In the genomic region with DNA sequence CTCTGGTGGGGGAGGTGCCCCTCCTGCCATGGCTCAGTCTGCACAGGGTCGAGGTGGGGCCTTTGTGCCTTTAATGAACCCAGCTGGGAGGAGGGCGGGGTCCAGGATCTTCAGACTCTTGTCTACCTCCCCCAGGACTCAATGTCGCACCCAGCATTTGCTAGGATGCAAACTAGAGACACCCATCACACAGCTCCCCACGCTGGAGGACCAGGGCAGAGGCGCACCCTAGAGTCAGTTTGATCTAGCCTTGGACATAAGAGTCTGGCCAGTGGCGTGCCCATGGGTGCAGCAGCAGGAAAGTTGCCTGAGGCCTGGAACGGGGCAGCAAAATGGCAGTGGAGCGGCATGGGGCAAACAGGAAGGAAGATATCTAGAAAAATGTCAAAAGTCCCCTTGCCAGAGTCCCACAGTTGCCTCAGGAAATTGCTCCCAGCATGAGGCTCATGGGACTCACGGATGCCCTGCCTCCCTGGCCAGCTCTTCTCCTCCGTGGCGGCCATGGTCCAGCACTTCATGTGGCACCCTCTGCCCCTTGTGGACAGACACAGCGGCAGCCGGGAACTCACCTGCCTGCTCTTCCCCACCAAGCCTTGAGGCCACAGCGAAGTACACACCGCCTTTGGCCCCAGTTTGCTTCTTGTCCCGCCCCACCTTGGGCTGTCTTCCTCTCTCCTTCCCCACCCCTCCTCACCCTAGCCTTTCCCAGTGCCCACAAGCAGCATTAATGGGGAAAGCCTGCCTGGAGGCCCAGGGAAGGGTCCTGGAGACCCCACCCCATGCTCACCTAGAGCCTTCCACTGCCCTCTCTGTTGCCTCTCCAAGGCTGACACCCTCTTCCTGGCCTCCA, we compare ENCODE assay signal across 3 cellular contexts.
TF ChIP-seq lines count a peak whose summit lies in the region.

No MANE protein-coding gene starts in this region.

TF ChIP-seq in SK-N-SH, 30 proteins besides CTCF, POLR2A, EP300 and RAD21:
- TF ChIP-seq FOXJ3 (CRISPR knock-in tag; IDR thresholded peaks at IDR 0.05): no peak

TF ChIP-seq in SK-N-SH treated with all-trans-retinoic acid at 6 μM for 48 hours, 23 proteins besides CTCF, POLR2A, EP300 and RAD21:
- TF ChIP-seq, protein P1, sequence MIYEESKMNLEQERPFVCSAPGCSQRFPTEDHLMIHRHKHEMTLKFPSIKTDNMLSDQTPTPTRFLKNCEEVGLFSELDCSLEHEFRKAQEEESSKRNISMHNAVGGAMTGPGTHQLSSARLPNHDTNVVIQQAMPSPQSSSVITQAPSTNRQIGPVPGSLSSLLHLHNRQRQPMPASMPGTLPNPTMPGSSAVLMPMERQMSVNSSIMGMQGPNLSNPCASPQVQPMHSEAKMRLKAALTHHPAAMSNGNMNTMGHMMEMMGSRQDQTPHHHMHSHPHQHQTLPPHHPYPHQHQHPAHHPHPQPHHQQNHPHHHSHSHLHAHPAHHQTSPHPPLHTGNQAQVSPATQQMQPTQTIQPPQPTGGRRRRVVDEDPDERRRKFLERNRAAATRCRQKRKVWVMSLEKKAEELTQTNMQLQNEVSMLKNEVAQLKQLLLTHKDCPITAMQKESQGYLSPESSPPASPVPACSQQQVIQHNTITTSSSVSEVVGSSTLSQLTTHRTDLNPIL (CRISPR knock-in tag; IDR thresholded peaks at IDR 0.05; ENCODE audit: low read depth): no peak
- TF ChIP-seq, protein P2, sequence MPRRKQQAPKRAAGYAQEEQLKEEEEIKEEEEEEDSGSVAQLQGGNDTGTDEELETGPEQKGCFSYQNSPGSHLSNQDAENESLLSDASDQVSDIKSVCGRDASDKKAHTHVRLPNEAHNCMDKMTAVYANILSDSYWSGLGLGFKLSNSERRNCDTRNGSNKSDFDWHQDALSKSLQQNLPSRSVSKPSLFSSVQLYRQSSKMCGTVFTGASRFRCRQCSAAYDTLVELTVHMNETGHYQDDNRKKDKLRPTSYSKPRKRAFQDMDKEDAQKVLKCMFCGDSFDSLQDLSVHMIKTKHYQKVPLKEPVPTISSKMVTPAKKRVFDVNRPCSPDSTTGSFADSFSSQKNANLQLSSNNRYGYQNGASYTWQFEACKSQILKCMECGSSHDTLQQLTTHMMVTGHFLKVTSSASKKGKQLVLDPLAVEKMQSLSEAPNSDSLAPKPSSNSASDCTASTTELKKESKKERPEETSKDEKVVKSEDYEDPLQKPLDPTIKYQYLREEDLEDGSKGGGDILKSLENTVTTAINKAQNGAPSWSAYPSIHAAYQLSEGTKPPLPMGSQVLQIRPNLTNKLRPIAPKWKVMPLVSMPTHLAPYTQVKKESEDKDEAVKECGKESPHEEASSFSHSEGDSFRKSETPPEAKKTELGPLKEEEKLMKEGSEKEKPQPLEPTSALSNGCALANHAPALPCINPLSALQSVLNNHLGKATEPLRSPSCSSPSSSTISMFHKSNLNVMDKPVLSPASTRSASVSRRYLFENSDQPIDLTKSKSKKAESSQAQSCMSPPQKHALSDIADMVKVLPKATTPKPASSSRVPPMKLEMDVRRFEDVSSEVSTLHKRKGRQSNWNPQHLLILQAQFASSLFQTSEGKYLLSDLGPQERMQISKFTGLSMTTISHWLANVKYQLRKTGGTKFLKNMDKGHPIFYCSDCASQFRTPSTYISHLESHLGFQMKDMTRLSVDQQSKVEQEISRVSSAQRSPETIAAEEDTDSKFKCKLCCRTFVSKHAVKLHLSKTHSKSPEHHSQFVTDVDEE (CRISPR knock-in tag; IDR thresholded peaks at IDR 0.05): no peak
- no peak for TF ChIP-seq CSDC2 (CRISPR knock-in tag; IDR thresholded peaks at IDR 0.05)
- no peak for TF ChIP-seq SNAI2 (CRISPR knock-in tag; IDR thresholded peaks at IDR 0.05)
- TF ChIP-seq, protein P3, sequence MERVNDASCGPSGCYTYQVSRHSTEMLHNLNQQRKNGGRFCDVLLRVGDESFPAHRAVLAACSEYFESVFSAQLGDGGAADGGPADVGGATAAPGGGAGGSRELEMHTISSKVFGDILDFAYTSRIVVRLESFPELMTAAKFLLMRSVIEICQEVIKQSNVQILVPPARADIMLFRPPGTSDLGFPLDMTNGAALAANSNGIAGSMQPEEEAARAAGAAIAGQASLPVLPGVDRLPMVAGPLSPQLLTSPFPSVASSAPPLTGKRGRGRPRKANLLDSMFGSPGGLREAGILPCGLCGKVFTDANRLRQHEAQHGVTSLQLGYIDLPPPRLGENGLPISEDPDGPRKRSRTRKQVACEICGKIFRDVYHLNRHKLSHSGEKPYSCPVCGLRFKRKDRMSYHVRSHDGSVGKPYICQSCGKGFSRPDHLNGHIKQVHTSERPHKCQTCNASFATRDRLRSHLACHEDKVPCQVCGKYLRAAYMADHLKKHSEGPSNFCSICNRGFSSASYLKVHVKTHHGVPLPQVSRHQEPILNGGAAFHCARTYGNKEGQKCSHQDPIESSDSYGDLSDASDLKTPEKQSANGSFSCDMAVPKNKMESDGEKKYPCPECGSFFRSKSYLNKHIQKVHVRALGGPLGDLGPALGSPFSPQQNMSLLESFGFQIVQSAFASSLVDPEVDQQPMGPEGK (CRISPR knock-in tag; IDR thresholded peaks at IDR 0.05; ENCODE audit: borderline replicate concordance): no peak
- TF ChIP-seq RARB (CRISPR knock-in tag; IDR thresholded peaks at IDR 0.05): no peak
- TF ChIP-seq, protein P4, sequence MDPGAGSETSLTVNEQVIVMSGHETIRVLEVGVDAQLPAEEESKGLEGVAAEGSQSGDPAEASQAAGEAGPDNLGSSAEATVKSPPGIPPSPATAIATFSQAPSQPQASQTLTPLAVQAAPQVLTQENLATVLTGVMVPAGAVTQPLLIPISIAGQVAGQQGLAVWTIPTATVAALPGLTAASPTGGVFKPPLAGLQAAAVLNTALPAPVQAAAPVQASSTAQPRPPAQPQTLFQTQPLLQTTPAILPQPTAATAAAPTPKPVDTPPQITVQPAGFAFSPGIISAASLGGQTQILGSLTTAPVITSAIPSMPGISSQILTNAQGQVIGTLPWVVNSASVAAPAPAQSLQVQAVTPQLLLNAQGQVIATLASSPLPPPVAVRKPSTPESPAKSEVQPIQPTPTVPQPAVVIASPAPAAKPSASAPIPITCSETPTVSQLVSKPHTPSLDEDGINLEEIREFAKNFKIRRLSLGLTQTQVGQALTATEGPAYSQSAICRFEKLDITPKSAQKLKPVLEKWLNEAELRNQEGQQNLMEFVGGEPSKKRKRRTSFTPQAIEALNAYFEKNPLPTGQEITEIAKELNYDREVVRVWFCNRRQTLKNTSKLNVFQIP (CRISPR knock-in tag; IDR thresholded peaks at IDR 0.05; ENCODE audit: borderline replicate concordance, low read depth): no peak
- no peak for TF ChIP-seq ZFP30 (CRISPR knock-in tag; IDR thresholded peaks at IDR 0.05)
- TF ChIP-seq GLIS3 (CRISPR knock-in tag; IDR thresholded peaks at IDR 0.05): no peak
- TF ChIP-seq, protein P5, sequence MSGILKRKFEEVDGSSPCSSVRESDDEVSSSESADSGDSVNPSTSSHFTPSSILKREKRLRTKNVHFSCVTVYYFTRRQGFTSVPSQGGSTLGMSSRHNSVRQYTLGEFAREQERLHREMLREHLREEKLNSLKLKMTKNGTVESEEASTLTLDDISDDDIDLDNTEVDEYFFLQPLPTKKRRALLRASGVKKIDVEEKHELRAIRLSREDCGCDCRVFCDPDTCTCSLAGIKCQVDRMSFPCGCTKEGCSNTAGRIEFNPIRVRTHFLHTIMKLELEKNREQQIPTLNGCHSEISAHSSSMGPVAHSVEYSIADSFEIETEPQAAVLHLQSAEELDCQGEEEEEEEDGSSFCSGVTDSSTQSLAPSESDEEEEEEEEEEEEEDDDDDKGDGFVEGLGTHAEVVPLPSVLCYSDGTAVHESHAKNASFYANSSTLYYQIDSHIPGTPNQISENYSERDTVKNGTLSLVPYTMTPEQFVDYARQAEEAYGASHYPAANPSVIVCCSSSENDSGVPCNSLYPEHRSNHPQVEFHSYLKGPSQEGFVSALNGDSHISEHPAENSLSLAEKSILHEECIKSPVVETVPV (CRISPR knock-in tag; IDR thresholded peaks at IDR 0.05): no peak
- TF ChIP-seq ZFP3 (CRISPR knock-in tag; IDR thresholded peaks at IDR 0.05): no peak
- TF ChIP-seq TCF4 (CRISPR knock-in tag; IDR thresholded peaks at IDR 0.05; ENCODE audit: borderline replicate concordance): no peak
- no peak for TF ChIP-seq ISL1 (CRISPR knock-in tag; IDR thresholded peaks at IDR 0.05)

TF ChIP-seq in HepG2, 621 proteins besides CTCF, POLR2A, EP300 and RAD21:
- TF ChIP-seq FOXA1 (IDR thresholded peaks at IDR 0.05): no peak
- TF ChIP-seq FOXA1 (CRISPR knock-in tag; IDR thresholded peaks at IDR 0.05): peak; percentile 36
- TF ChIP-seq ZNF776 (CRISPR knock-in tag; IDR thresholded peaks at IDR 0.05): peak; percentile 33; the same call in 1 of the 2 replicates
- TF ChIP-seq, protein P6, sequence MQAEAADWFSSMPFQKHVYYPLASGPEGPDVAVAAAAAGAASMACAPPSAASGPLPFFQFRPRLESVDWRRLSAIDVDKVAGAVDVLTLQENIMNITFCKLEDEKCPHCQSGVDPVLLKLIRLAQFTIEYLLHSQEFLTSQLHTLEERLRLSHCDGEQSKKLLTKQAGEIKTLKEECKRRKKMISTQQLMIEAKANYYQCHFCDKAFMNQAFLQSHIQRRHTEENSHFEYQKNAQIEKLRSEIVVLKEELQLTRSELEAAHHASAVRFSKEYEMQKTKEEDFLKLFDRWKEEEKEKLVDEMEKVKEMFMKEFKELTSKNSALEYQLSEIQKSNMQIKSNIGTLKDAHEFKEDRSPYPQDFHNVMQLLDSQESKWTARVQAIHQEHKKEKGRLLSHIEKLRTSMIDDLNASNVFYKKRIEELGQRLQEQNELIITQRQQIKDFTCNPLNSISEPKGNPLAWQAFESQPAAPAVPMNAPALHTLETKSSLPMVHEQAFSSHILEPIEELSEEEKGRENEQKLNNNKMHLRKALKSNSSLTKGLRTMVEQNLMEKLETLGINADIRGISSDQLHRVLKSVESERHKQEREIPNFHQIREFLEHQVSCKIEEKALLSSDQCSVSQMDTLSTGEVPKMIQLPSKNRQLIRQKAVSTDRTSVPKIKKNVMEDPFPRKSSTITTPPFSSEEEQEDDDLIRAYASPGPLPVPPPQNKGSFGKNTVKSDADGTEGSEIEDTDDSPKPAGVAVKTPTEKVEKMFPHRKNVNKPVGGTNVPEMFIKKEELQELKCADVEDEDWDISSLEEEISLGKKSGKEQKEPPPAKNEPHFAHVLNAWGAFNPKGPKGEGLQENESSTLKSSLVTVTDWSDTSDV (CRISPR knock-in tag; IDR thresholded peaks at IDR 0.05): 0 out of 2 replicates have a peak, but pooled peaks have one; percentile 35
- TF ChIP-seq, protein P3 (CRISPR knock-in tag; IDR thresholded peaks at IDR 0.05): peak; percentile 21; the same call in 1 of the 2 replicates
- TF ChIP-seq NRL (CRISPR knock-in tag; IDR thresholded peaks at IDR 0.05; ENCODE audit: borderline replicate concordance): peak; percentile 32; the same call in 1 of the 2 replicates
- peak; percentile 70; the same call in 1 of the 2 replicates for TF ChIP-seq HNRNPL (IDR thresholded peaks at IDR 0.05; ENCODE audit: low read depth, low read length)
- TF ChIP-seq, protein P7, sequence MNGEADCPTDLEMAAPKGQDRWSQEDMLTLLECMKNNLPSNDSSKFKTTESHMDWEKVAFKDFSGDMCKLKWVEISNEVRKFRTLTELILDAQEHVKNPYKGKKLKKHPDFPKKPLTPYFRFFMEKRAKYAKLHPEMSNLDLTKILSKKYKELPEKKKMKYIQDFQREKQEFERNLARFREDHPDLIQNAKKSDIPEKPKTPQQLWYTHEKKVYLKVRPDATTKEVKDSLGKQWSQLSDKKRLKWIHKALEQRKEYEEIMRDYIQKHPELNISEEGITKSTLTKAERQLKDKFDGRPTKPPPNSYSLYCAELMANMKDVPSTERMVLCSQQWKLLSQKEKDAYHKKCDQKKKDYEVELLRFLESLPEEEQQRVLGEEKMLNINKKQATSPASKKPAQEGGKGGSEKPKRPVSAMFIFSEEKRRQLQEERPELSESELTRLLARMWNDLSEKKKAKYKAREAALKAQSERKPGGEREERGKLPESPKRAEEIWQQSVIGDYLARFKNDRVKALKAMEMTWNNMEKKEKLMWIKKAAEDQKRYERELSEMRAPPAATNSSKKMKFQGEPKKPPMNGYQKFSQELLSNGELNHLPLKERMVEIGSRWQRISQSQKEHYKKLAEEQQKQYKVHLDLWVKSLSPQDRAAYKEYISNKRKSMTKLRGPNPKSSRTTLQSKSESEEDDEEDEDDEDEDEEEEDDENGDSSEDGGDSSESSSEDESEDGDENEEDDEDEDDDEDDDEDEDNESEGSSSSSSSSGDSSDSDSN (CRISPR knock-in tag; IDR thresholded peaks at IDR 0.05): 0 out of 2 replicates have a peak, but pooled peaks have one; percentile 27
- no peak for TF ChIP-seq ZSCAN31 (CRISPR knock-in tag; IDR thresholded peaks at IDR 0.05; ENCODE audit: low read depth)
- TF ChIP-seq ADNP (CRISPR knock-in tag; IDR thresholded peaks at IDR 0.05): no peak
- TF ChIP-seq YY1 (IDR thresholded peaks at IDR 0.05; ENCODE audit: insufficient read depth, insufficient replicate concordance, low read depth, low read length): peak; percentile 51
- TF ChIP-seq TEAD3 (CRISPR knock-in tag; optimal IDR thresholded peaks at IDR 0.05; ENCODE audit: borderline replicate concordance): peak; percentile 7
- TF ChIP-seq, protein P8, sequence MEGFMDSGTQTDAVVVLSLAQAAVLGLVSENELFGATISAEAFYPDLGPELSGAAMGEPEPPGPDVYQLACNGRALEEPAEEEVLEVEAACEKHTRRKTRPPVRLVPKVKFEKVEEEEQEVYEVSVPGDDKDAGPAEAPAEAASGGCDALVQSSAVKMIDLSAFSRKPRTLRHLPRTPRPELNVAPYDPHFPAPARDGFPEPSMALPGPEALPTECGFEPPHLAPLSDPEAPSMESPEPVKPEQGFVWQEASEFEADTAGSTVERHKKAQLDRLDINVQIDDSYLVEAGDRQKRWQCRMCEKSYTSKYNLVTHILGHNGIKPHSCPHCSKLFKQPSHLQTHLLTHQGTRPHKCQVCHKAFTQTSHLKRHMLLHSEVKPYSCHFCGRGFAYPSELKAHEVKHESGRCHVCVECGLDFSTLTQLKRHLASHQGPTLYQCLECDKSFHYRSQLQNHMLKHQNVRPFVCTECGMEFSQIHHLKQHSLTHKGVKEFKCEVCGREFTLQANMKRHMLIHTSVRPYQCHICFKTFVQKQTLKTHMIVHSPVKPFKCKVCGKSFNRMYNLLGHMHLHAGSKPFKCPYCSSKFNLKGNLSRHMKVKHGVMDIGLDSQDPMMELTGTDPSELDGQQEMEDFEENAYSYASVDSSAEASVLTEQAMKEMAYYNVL (CRISPR knock-in tag; IDR thresholded peaks at IDR 0.05; ENCODE audit: borderline replicate concordance): 0 out of 2 replicates have a peak, but pooled peaks have one; percentile 24
- TF ChIP-seq, protein P9, sequence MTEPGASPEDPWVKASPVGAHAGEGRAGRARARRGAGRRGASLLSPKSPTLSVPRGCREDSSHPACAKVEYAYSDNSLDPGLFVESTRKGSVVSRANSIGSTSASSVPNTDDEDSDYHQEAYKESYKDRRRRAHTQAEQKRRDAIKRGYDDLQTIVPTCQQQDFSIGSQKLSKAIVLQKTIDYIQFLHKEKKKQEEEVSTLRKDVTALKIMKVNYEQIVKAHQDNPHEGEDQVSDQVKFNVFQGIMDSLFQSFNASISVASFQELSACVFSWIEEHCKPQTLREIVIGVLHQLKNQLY (CRISPR knock-in tag; IDR thresholded peaks at IDR 0.05): no peak
- no peak for TF ChIP-seq RFX3 (CRISPR knock-in tag; IDR thresholded peaks at IDR 0.05)
- peak; percentile 43; the same call in 1 of the 2 replicates for TF ChIP-seq HIVEP1 (CRISPR knock-in tag; IDR thresholded peaks at IDR 0.05)
- peak; percentile 50 for TF ChIP-seq STAG1 (CRISPR knock-in tag; IDR thresholded peaks at IDR 0.05)
